In the genomic region with DNA sequence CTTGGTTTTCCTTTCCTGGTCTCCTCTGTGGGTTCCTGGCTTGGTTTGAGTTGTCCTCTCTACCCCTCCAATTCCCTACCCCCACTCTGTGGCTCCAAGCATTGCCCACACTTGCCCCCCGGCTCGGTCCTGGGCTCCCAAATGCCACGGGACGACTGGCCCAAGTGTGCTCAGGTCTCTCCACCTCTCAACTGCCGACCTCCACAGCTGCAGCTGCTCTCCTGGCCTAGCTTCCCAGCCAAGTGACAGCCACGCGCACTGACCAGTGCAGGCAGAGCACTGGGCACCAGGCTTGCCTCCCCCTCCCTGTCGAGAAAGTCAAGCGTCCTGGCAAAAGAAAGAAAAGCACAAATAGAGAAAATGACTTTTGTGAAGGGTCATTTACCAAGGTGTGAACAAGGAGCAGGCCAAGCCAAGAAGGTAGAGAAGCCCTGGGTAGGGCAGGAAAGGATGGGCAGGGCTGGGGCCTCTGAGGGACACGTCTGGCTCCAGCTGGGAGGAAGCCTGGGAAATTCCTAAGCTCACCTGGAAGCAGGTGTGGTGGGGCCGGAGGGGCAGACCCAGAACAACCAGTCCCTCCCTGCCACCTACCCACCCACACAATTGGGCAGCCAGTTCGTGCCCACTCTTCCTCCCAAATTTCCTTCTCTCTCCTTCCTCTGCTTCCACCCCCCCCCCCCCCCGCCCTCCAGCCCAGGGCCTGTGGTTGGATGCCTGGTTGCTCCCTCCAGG, we compare ENCODE assay signal across 1 cellular context.
TF ChIP-seq lines count a peak whose summit lies in the region.

No MANE protein-coding gene starts in this region.

TF ChIP-seq in GM23338, 12 proteins besides CTCF, POLR2A, EP300 and RAD21 (continued from another document):
- TF ChIP-seq, protein P1, sequence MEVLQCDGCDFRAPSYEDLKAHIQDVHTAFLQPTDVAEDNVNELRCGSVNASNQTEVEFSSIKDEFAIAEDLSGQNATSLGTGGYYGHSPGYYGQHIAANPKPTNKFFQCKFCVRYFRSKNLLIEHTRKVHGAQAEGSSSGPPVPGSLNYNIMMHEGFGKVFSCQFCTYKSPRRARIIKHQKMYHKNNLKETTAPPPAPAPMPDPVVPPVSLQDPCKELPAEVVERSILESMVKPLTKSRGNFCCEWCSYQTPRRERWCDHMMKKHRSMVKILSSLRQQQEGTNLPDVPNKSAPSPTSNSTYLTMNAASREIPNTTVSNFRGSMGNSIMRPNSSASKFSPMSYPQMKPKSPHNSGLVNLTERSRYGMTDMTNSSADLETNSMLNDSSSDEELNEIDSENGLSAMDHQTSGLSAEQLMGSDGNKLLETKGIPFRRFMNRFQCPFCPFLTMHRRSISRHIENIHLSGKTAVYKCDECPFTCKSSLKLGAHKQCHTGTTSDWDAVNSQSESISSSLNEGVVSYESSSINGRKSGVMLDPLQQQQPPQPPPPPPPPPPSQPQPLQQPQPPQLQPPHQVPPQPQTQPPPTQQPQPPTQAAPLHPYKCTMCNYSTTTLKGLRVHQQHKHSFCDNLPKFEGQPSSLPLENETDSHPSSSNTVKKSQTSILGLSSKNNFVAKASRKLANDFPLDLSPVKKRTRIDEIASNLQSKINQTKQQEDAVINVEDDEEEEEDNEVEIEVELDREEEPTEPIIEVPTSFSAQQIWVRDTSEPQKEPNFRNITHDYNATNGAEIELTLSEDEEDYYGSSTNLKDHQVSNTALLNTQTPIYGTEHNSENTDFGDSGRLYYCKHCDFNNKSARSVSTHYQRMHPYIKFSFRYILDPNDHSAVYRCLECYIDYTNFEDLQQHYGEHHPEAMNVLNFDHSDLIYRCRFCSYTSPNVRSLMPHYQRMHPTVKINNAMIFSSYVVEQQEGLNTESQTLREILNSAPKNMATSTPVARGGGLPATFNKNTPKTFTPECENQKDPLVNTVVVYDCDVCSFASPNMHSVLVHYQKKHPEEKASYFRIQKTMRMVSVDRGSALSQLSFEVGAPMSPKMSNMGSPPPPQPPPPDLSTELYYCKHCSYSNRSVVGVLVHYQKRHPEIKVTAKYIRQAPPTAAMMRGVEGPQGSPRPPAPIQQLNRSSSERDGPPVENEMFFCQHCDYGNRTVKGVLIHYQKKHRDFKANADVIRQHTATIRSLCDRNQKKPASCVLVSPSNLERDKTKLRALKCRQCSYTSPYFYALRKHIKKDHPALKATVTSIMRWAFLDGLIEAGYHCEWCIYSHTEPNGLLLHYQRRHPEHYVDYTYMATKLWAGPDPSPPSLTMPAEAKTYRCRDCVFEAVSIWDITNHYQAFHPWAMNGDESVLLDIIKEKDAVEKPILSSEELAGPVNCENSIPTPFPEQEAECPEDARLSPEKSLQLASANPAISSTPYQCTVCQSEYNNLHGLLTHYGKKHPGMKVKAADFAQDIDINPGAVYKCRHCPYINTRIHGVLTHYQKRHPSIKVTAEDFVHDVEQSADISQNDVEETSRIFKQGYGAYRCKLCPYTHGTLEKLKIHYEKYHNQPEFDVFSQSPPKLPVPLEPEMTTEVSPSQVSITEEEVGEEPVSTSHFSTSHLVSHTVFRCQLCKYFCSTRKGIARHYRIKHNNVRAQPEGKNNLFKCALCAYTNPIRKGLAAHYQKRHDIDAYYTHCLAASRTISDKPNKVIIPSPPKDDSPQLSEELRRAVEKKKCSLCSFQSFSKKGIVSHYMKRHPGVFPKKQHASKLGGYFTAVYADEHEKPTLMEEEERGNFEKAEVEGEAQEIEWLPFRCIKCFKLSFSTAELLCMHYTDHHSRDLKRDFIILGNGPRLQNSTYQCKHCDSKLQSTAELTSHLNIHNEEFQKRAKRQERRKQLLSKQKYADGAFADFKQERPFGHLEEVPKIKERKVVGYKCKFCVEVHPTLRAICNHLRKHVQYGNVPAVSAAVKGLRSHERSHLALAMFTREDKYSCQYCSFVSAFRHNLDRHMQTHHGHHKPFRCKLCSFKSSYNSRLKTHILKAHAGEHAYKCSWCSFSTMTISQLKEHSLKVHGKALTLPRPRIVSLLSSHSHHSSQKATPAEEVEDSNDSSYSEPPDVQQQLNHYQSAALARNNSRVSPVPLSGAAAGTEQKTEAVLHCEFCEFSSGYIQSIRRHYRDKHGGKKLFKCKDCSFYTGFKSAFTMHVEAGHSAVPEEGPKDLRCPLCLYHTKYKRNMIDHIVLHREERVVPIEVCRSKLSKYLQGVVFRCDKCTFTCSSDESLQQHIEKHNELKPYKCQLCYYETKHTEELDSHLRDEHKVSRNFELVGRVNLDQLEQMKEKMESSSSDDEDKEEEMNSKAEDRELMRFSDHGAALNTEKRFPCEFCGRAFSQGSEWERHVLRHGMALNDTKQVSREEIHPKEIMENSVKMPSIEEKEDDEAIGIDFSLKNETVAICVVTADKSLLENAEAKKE (CRISPR knock-in tag; IDR thresholded peaks at IDR 0.05): no peak
- TF ChIP-seq, protein P2, sequence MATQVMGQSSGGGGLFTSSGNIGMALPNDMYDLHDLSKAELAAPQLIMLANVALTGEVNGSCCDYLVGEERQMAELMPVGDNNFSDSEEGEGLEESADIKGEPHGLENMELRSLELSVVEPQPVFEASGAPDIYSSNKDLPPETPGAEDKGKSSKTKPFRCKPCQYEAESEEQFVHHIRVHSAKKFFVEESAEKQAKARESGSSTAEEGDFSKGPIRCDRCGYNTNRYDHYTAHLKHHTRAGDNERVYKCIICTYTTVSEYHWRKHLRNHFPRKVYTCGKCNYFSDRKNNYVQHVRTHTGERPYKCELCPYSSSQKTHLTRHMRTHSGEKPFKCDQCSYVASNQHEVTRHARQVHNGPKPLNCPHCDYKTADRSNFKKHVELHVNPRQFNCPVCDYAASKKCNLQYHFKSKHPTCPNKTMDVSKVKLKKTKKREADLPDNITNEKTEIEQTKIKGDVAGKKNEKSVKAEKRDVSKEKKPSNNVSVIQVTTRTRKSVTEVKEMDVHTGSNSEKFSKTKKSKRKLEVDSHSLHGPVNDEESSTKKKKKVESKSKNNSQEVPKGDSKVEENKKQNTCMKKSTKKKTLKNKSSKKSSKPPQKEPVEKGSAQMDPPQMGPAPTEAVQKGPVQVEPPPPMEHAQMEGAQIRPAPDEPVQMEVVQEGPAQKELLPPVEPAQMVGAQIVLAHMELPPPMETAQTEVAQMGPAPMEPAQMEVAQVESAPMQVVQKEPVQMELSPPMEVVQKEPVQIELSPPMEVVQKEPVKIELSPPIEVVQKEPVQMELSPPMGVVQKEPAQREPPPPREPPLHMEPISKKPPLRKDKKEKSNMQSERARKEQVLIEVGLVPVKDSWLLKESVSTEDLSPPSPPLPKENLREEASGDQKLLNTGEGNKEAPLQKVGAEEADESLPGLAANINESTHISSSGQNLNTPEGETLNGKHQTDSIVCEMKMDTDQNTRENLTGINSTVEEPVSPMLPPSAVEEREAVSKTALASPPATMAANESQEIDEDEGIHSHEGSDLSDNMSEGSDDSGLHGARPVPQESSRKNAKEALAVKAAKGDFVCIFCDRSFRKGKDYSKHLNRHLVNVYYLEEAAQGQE (IDR thresholded peaks at IDR 0.05; ENCODE audit: unreplicated experiment): no peak
- TF ChIP-seq POLR2AphosphoS5 (IDR thresholded peaks at IDR 0.05; ENCODE audit: low read depth) (no peak), ZNF331 (CRISPR knock-in tag; IDR thresholded peaks at IDR 0.05; ENCODE audit: low read depth) (no peak)
- TF ChIP-seq, protein P3, sequence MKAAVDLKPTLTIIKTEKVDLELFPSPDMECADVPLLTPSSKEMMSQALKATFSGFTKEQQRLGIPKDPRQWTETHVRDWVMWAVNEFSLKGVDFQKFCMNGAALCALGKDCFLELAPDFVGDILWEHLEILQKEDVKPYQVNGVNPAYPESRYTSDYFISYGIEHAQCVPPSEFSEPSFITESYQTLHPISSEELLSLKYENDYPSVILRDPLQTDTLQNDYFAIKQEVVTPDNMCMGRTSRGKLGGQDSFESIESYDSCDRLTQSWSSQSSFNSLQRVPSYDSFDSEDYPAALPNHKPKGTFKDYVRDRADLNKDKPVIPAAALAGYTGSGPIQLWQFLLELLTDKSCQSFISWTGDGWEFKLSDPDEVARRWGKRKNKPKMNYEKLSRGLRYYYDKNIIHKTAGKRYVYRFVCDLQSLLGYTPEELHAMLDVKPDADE (IDR thresholded peaks at IDR 0.05): no peak
